ENCODE assay signal across 8 cellular contexts in genomic region chr5:76372320-76373054, GRCh38. TPM values are rescaled to one million over a fixed set of nuclear protein-coding genes. Genes with fewer than 3 reads are reported as not detected.
DNase-seq lines count a peak whose midpoint lies in the region; ATAC-seq and TF ChIP-seq lines count a peak whose summit lies in the region.

No MANE protein-coding gene starts in this region.

- peak; percentile 48 for DNase-seq in AG09309 (ENCODE audit: low read depth)
- DNase-seq in HS-5 (ENCODE audit: low read depth), result peak; percentile 81
- peak; percentile 34 to 78 (median 74) for DNase-seq in adrenal gland
- peak; percentile 94 for DNase-seq in islet precursor cell
- DNase-seq in middle frontal gyrus (ENCODE audit: extremely low spot score, low spot score), result no peak
- no peak for DNase-seq in NCI-H2227 treated with DMSO at 0.1 percent for 48 hours (lab: John Stamatoyannopoulos, UW)
- no peak for DNase-seq in stimulated activated CD8-positive, alpha-beta memory T cell treated with anti-CD3 and anti-CD28 coated beads, Interleukin-4, amount 100 ng/mL, for 48 hours

- H3K9me3 ChIP-seq in adrenal gland (replicated peaks in 1 of 3), result no peaks in the 10 kb centered on the region

- TF ChIP-seq CTCF in AG09309 (IDR thresholded peaks at IDR 0.05; ENCODE audit: control insufficient read depth, insufficient read depth, low read depth, low read length, missing control alignments) (no peak), adrenal gland (IDR thresholded peaks at IDR 0.05) (no peak)

- TF ChIP-seq POLR2A in adrenal gland (IDR thresholded peaks at IDR 0.05), result peak in 1 of 2 donors; percentile 30

- H3K4me1 ChIP-seq in adrenal gland (replicated peaks in 1 of 2), result peaks cover 2 to 14% of the 10 kb centered on the region in 2 donors

- H3K27ac ChIP-seq in adrenal gland, result peak overlapping the region in 4 of 5 donors; percentile 23 to 55 (median 36)

- no peak for ATAC-seq in GM21786 (IDR thresholded peaks at IDR 0.05; ENCODE audit: unreplicated experiment)

- no peaks in the 10 kb centered on the region for H3K27me3 ChIP-seq in adrenal gland

- 47 to 68% (median 52%) methylated on average over 5 to 11 of the region's 11 CpGs for WGBS in adrenal gland, 4 donors

- H3K4me3 ChIP-seq in AG09309 (ENCODE audit: control insufficient read depth, low read depth, low read length), result no peak overlapping the region
- H3K4me3 ChIP-seq in adrenal gland, result no peak overlapping the region

- intact Hi-C loops in adrenal gland (cut with DNase I), result no loop called here

- H3K36me3 ChIP-seq in adrenal gland (replicated peaks in 1 of 2), result no peaks in the 10 kb centered on the region

RNA-seq across cellular contexts. Expression of gene IQGAP2, which starts 30.6 kb away (rescaled TPM):
- 10 to 100 TPM; 19.3 to 77.3 (median 53.0) TPM for total RNA-seq in adrenal gland
- 10 to 100 TPM; 14.9 to 34.0 (median 25.7) TPM for polyA plus RNA-seq in adrenal gland

Comparison
In these comparisons a context has a peak if more than half of its experiments do, and no peak if none do; other contexts are left out.
1. DNase-seq: peak in AG09309 (single experiment), HS-5 (single experiment), adrenal gland (7 of 7) and islet precursor cell (single experiment); none in middle frontal gyrus (single experiment), NCI-H2227 treated with DMSO at 0.1 percent for 48 hours (single experiment) and stimulated activated CD8-positive, alpha-beta memory T cell treated with anti-CD3 and anti-CD28 coated beads, Interleukin-4, amount 100 ng/mL, for 48 hours (single experiment).